8 cellular contexts compared by ENCODE assay signal in genomic region chr17:1058423-1059130, GRCh38.
DNase-seq lines count a peak whose midpoint lies in the region; ATAC-seq and TF ChIP-seq lines count a peak whose summit lies in the region.

No MANE protein-coding gene starts in this region.

- H3K4me3 ChIP-seq in MG63 = no peak overlapping the region
- H3K4me3 ChIP-seq in epithelial cell of esophagus (ENCODE audit: low read length) = no peak overlapping the region

- DNase-seq in EL (peak; percentile 44), MG63 (peak; percentile 42), epithelial cell of esophagus (ENCODE audit: low read depth) (peak; percentile 65), renal cortical epithelial cell (ENCODE audit: low read depth) (peak; percentile 13), SW480 (ENCODE audit: low spot score) (no peak), NCI-H1436 treated with DMSO at 0.1 percent for 48 hours (lab: John Stamatoyannopoulos, UW) (no peak)
- DNase-seq in activated CD4-positive, alpha-beta T cell treated with anti-CD3 and anti-CD28 coated beads, Interleukin-2, amount 50 U/mL, for 1 hour = peak; percentile 32

- ATAC-seq in GM18867 (IDR thresholded peaks at IDR 0.05; ENCODE audit: unreplicated experiment) = no peak

- no peaks in the 10 kb centered on the region for H3K9me3 ChIP-seq in MG63

- TF ChIP-seq CTCF in epithelial cell of esophagus (IDR thresholded peaks at IDR 0.05; ENCODE audit: insufficient read depth, low read depth, low read length, missing control alignments) = peak; percentile 60

- no peaks in the 10 kb centered on the region for H3K27me3 ChIP-seq in MG63

- peaks cover 2% of the 10 kb centered on the region for H3K36me3 ChIP-seq in MG63

Comparison
In these comparisons a context has a peak if more than half of its experiments do, and no peak if none do; other contexts are left out.
1. DNase-seq: peak in EL (single experiment), MG63 (single experiment), activated CD4-positive, alpha-beta T cell treated with anti-CD3 and anti-CD28 coated beads, Interleukin-2, amount 50 U/mL, for 1 hour (single experiment), epithelial cell of esophagus (single experiment) and renal cortical epithelial cell (single experiment); none in SW480 (single experiment) and NCI-H1436 treated with DMSO at 0.1 percent for 48 hours (single experiment).